Comparison of ENCODE assay signal across 13 cellular contexts in genomic region chr10:52318822-52319464, GRCh38. TPM values are rescaled to one million over a fixed set of nuclear protein-coding genes. Genes with fewer than 3 reads are reported as not detected.
DNase-seq lines count a peak whose midpoint lies in the region; ATAC-seq and TF ChIP-seq lines count a peak whose summit lies in the region.
"Had no signal": no experiment of that assay in that cellular context is flagged by ENCODE, and none has a peak within 500 bp of the region (broad histone marks: within the 10 kb centered on the region; RNA-seq: fewer than 3 reads in every experiment).

No MANE protein-coding gene starts in this region.

- H4K20me1 ChIP-seq in HCT116 (ENCODE audit: insufficient read depth) = no peaks in the 10 kb centered on the region; the same call in 1 of the 2 replicates
- H4K20me1 ChIP-seq: BLaER1 had no signal

- no peak for TF ChIP-seq RAD21 in HCT116 (IDR thresholded peaks at IDR 0.05; ENCODE audit: low read depth)

- POLR2A ChIA-PET in HCT116 (lab: Charles Lee) = interaction anchor here (0.8 to 2.5 kb wide), 10 partner anchors 8 to 248 kb away, joined by 3 to 7 read pairs (median 5); no protein-coding TSS in a partner anchor

- CTCF ChIA-PET in HCT116 (lab: Charles Lee) = interaction anchor here (1.0 to 1.6 kb wide), 4 partner anchors 11 to 248 kb away, joined by 3 to 6 read pairs (median 4); no protein-coding TSS in a partner anchor

- DNase-seq in HCT116 (ENCODE audit: low read depth, low spot score) = peak; percentile 93
- peak; percentile 90 for DNase-seq in adipocyte (ENCODE audit: low read depth)
- DNase-seq in iris pigment epithelial cell (ENCODE audit: low read depth) = peak; percentile 98
- DNase-seq in GM13977 (ENCODE audit: low spot score) = no peak
- DNase-seq in medulla oblongata (ENCODE audit: extremely low spot score) = no peak
- no peak for DNase-seq in GM19238 (ENCODE audit: insufficient read length, low spot score)
- DNase-seq: activated CD4-positive, alpha-beta T cell treated with anti-CD3 and anti-CD28 coated beads for 36 hours; activated naive CD8-positive, alpha-beta T cell treated with anti-CD3 and anti-CD28 coated beads, Interleukin-2, amount 10 ng/mL, durations not matched to agents 7 days and 5 days; esophagus squamous epithelium; stimulated activated CD4-positive, alpha-beta T cell treated with anti-CD3 and anti-CD28 coated beads, Interleukin-4, amount 100 ng/mL, for 4 hours had no signal

- intact Hi-C loops in HCT116 (cut with micrococcal nuclease) = no loop called here

- H3K27ac ChIP-seq in 22Rv1 (peak overlapping the region; percentile 46), HCT116 (ENCODE audit: low read depth, low read length) (peak overlapping the region; percentile 96)
- H3K27ac ChIP-seq: BLaER1, esophagus squamous epithelium had no signal

- H2AFZ ChIP-seq in HCT116 (ENCODE audit: low read depth, low read length, poor library complexity, severe bottlenecking) = no peak overlapping the region

- TF ChIP-seq CTCF in 22Rv1 (IDR thresholded peaks at IDR 0.05) (no peak), HCT116 (IDR thresholded peaks at IDR 0.05 in 2 of 3, conservative IDR thresholded peaks at IDR 0.05 in 1 of 3; ENCODE audit: borderline replicate concordance in 1 of 3, insufficient read depth in 1 of 3, low read depth in 2 of 3, low read length in 2 of 3) (no peak), GM13977 (IDR thresholded peaks at IDR 0.05; ENCODE audit: extremely low read depth, insufficient read depth, missing control alignments) (no peak)

- BruUV-seq in HCT116 (replicated peaks; lab: Mats Ljungman, UMichigan) = no TSS peak

- H3K4me3 ChIP-seq in HCT116 (replicated peaks in 1 of 2; ENCODE audit: low read depth in 1 of 2, low read length in 2 of 2) (peak overlapping the region in 1 of 2 experiments; percentile 24; a peak in 1 of 4 replicates), adipocyte (ENCODE audit: low read length) (peak overlapping the region; percentile 94)
- H3K4me3 ChIP-seq: BLaER1, esophagus squamous epithelium had no signal

- H3K9me3 ChIP-seq in HCT116 (ENCODE audit: control insufficient read depth in 1 of 2, insufficient read depth in 1 of 2, low read depth in 1 of 2, low read length in 2 of 2) (no peaks in the 10 kb centered on the region), adipocyte (ENCODE audit: control insufficient read depth, low read length) (no peaks in the 10 kb centered on the region)
- H3K9me3 ChIP-seq: BLaER1, esophagus squamous epithelium had no signal

- in situ Hi-C loops in GM13977 (cut with MboI; ENCODE audit: low pct_unique_long_range_greater_than_20kb, low sequenced_read_pairs, unreplicated experiment) = loop anchor here (10.0 to 25.0 kb wide), 2 partner anchors 166 to 268 kb away; no protein-coding TSS in a partner anchor

- ATAC-seq in HCT116 = peak; percentile 58
- ATAC-seq in GM19324 (IDR thresholded peaks at IDR 0.05; ENCODE audit: low FRiP score, unreplicated experiment) = no peak
- ATAC-seq: activated CD4-positive, alpha-beta T cell treated with anti-CD3 and anti-CD28 coated beads for 36 hours had no signal

- H3K36me3 ChIP-seq in HCT116 (ENCODE audit: control insufficient read depth in 1 of 2, insufficient read depth in 2 of 2, low read length in 2 of 2) = peaks cover 0 to 21% of the 10 kb centered on the region in 2 experiments; a peak in 2 of 4 replicates
- H3K36me3 ChIP-seq in adipocyte (ENCODE audit: control insufficient read depth, insufficient read depth, low read length, severe bottlenecking) = peaks cover 19% of the 10 kb centered on the region
- H3K36me3 ChIP-seq: BLaER1, esophagus squamous epithelium had no signal

- peaks cover 31% of the 10 kb centered on the region for H3K79me2 ChIP-seq in HCT116 (ENCODE audit: insufficient read depth, low read length)

- H3K27me3 ChIP-seq in HCT116 (ENCODE audit: insufficient read depth, low read length) (no peaks in the 10 kb centered on the region), adipocyte (replicated peaks; ENCODE audit: control insufficient read depth, insufficient read depth, low read length) (no peaks in the 10 kb centered on the region)

- H3K4me2 ChIP-seq in HCT116 (ENCODE audit: low read length) = peak overlapping the region; percentile 99

- TF ChIP-seq POLR2A in HCT116 (IDR thresholded peaks at IDR 0.05; ENCODE audit: borderline replicate concordance, extremely low read depth, insufficient read depth, insufficient read length) = no peak

- peak overlapping the region; percentile 84 for H3K9ac ChIP-seq in HCT116 (ENCODE audit: low read length)
- H3K9ac ChIP-seq in adipocyte (ENCODE audit: low read length) = peak overlapping the region; percentile 96
- H3K9ac ChIP-seq: BLaER1 had no signal

- no peaks in the 10 kb centered on the region for H3K9me2 ChIP-seq in HCT116 (ENCODE audit: insufficient read depth)

- RAD21 ChIA-PET in HCT116 (lab: Charles Lee; ENCODE audit: low non-redundant PET in 1 of 2, low total read pairs in 2 of 2, uncharacterized antibody in 2 of 2, unreplicated experiment in 2 of 2) = no interaction called here

- H3K4me1 ChIP-seq in HCT116 (ENCODE audit: control insufficient read depth in 1 of 2, insufficient read depth in 2 of 2, low read length in 2 of 2) = peaks cover 49 to 64% of the 10 kb centered on the region in 2 experiments
- peaks cover 5% of the 10 kb centered on the region for H3K4me1 ChIP-seq in adipocyte (ENCODE audit: control insufficient read depth, insufficient read depth, low read length)

TF ChIP-seq in HCT116, 20 proteins besides CTCF, POLR2A, EP300 and RAD21 (continues in another document):
- TF ChIP-seq EZH2 (IDR thresholded peaks at IDR 0.05) (no peak), ZNF274 (IDR thresholded peaks at IDR 0.05; ENCODE audit: low read depth, low read length) (no peak), ZFX (IDR thresholded peaks at IDR 0.05) (no peak), CEBPB (IDR thresholded peaks at IDR 0.05; ENCODE audit: low read depth) (peak; percentile 93), MAX (IDR thresholded peaks at IDR 0.05) (peak; percentile 58; the same call in 1 of the 2 replicates), YY1 (IDR thresholded peaks at IDR 0.05; ENCODE audit: extremely low read depth, insufficient replicate concordance, low read depth, low read length) (no peak), REST (IDR thresholded peaks at IDR 0.05; ENCODE audit: low read depth) (no peak), ATF3 (IDR thresholded peaks at IDR 0.05) (peak; percentile 77), EGR1 (IDR thresholded peaks at IDR 0.05; ENCODE audit: low read depth) (peak; percentile 12; the same call in 1 of the 2 replicates), EZH2phosphoT487 (IDR thresholded peaks at IDR 0.05; ENCODE audit: borderline replicate concordance) (no peak), TCF7L2 (IDR thresholded peaks at IDR 0.05; ENCODE audit: borderline replicate concordance, extremely low read depth, insufficient read depth, insufficient read length) (peak; percentile 94), ZBTB33 (IDR thresholded peaks at IDR 0.05; ENCODE audit: extremely low read depth, insufficient replicate concordance, low read length) (no peak), ELF1 (IDR thresholded peaks at IDR 0.05; ENCODE audit: borderline replicate concordance, low read depth) (no peak), SP1 (IDR thresholded peaks at IDR 0.05; ENCODE audit: low read depth) (peak; percentile 98), SRF (IDR thresholded peaks at IDR 0.05; ENCODE audit: low read depth) (peak; percentile 74)

RNA-seq across cellular contexts. Expression of gene DKK1, which starts 4.9 kb away (rescaled TPM):
- 315 TPM for total RNA-seq in HCT116 (2021; ENCODE audit: unreplicated experiment)
- 70.9 and 147 TPM in 2 replicates for polyA plus RNA-seq in HCT116 (2012)
- total RNA-seq: activated CD4-positive, alpha-beta T cell treated with anti-CD3 and anti-CD28 coated beads for 36 hours; activated naive CD8-positive, alpha-beta T cell treated with anti-CD3 and anti-CD28 coated beads, Interleukin-2, amount 10 ng/mL, durations not matched to agents 7 days and 5 days had no signal

Comparison
In these comparisons a context has a peak if more than half of its experiments do, and no peak if none do; other contexts are left out.
1. DNase-seq: peak in HCT116 (single experiment), adipocyte (single experiment) and iris pigment epithelial cell (single experiment); none in GM13977 (single experiment), medulla oblongata (single experiment) and GM19238 (single experiment).